Comparison of ENCODE assay signal across 9 cellular contexts in genomic region chr19:49911381-49912145, GRCh38. TPM values are rescaled to one million over a fixed set of nuclear protein-coding genes. Genes with fewer than 3 reads are reported as not detected.
DNase-seq lines count a peak whose midpoint lies in the region; ATAC-seq, FAIRE-seq and TF ChIP-seq lines count a peak whose summit lies in the region.
"Had no signal": no experiment of that assay in that cellular context is flagged by ENCODE, and none has a peak within 500 bp of the region (broad histone marks: within the 10 kb centered on the region; RNA-seq: fewer than 3 reads in every experiment).

No MANE protein-coding gene starts in this region.

- H3K4me3 ChIP-seq in BE2C (ENCODE audit: low read depth, low read length), result no peak overlapping the region
- H3K4me3 ChIP-seq: SJSA1 had no signal

- DNase-seq in GM18507 (ENCODE audit: extremely low spot score, insufficient read length, low read depth) (no peak), Kasumi-1 (lab: John Stamatoyannopoulos, UW) (peak; percentile 86 to 87), chondrocyte (ENCODE audit: low spot score) (no peak), putamen (ENCODE audit: low spot score) (peak; percentile 36), T-helper 9 cell (no peak), H54 (ENCODE audit: insufficient read length, low spot score) (no peak), BE2C (no peak)

- no peak overlapping the region for H3K4me3 Mint-ChIP-seq in chondrocyte (ENCODE audit: unreplicated experiment)

- no peaks in the 10 kb centered on the region for H3K9me3 ChIP-seq in BE2C
- H3K9me3 ChIP-seq: SJSA1 had no signal

- no peak for TF ChIP-seq CTCF in chondrocyte (IDR thresholded peaks at IDR 0.05)
- TF ChIP-seq CTCF in BE2C (IDR thresholded peaks at IDR 0.05; ENCODE audit: low read depth, low read length), result no peak

- H3K36me3 ChIP-seq in BE2C, result peaks cover 91% of the 10 kb centered on the region

- no peak for ATAC-seq in GM18498 (IDR thresholded peaks at IDR 0.05; ENCODE audit: unreplicated experiment)

- H3K9me3 Mint-ChIP-seq in chondrocyte (ENCODE audit: low read depth), result peaks cover 4% of the 10 kb centered on the region

- no peaks in the 10 kb centered on the region for H3K27me3 ChIP-seq in BE2C
- H3K27me3 ChIP-seq: SJSA1 had no signal

- H3K4me1 ChIP-seq in BE2C, result no peaks in the 10 kb centered on the region
- H3K4me1 ChIP-seq: SJSA1 had no signal

- H3K36me3 Mint-ChIP-seq in chondrocyte (ENCODE audit: low read depth), result peaks cover 20% of the 10 kb centered on the region

- FAIRE-seq in GM18507 (lab: Jason Lieb, UNC), result peak; percentile 96
- FAIRE-seq in H54 (lab: Jason Lieb, UNC), result no peak

- H3K27ac Mint-ChIP-seq in chondrocyte (ENCODE audit: unreplicated experiment), result peak overlapping the region; percentile 57

- H3K4me1 Mint-ChIP-seq in chondrocyte (ENCODE audit: low read depth), result peaks cover 11% of the 10 kb centered on the region

- no peak for TF ChIP-seq POLR2A in H54 (IDR thresholded peaks at IDR 0.05; ENCODE audit: low read depth, low read length)

- no peaks in the 10 kb centered on the region for H3K27me3 Mint-ChIP-seq in chondrocyte (ENCODE audit: low read depth)

RNA-seq across cellular contexts. Expression of gene IL4I1, which starts 14.9 kb away (rescaled TPM):
- total RNA-seq in chondrocyte, result 0.17 TPM in 1 of 3 replicates, not detected in the others
- 0.76 TPM for polyA plus RNA-seq in BE2C (2012; ENCODE audit: insufficient read depth, insufficient read length, low read depth)

RNA-seq across cellular contexts. Expression of gene ATF5, which starts 17.4 kb away (rescaled TPM):
- 16.7 to 53.4 TPM (median 53.3 TPM) in 3 replicates for total RNA-seq in chondrocyte
- polyA plus RNA-seq in BE2C (2012; ENCODE audit: insufficient read depth, insufficient read length, low read depth), result 546 TPM

RNA-seq across cellular contexts. Expression of gene NUP62, which starts 17.7 kb away (rescaled TPM):
- 41.0 to 50.5 TPM (median 44.7 TPM) in 3 replicates for total RNA-seq in chondrocyte
- polyA plus RNA-seq in BE2C (2012; ENCODE audit: insufficient read depth, insufficient read length, low read depth), result 110 TPM

RNA-seq across cellular contexts. Expression of gene TBC1D17, which starts 34.1 kb away (rescaled TPM):
- 36.3 to 45.3 TPM (median 44.8 TPM) in 3 replicates for total RNA-seq in chondrocyte
- 39.4 TPM for polyA plus RNA-seq in BE2C (2012; ENCODE audit: insufficient read depth, insufficient read length, low read depth)

RNA-seq across cellular contexts. Expression of gene AKT1S1, which starts 34.4 kb away (rescaled TPM):
- 52.0 to 70.5 TPM (median 55.8 TPM) in 3 replicates for total RNA-seq in chondrocyte
- 52.2 TPM for polyA plus RNA-seq in BE2C (2012; ENCODE audit: insufficient read depth, insufficient read length, low read depth)

Comparison
In these comparisons a context has a peak if more than half of its experiments do, and no peak if none do; other contexts are left out.
1. DNase-seq: peak in Kasumi-1 (2 of 2) and putamen (single experiment); none in GM18507 (single experiment), chondrocyte (single experiment), T-helper 9 cell (single experiment), H54 (single experiment) and BE2C (single experiment).